Comparison of ENCODE assay signal across 28 cellular contexts in genomic region chr1:216051071-216051470, GRCh38.
"Had no signal": no experiment of that assay in that cellular context is flagged by ENCODE, and none has a peak within 500 bp of the region (broad histone marks: within the 10 kb centered on the region; RNA-seq: fewer than 3 reads in every experiment).

No MANE protein-coding gene starts in this region.

- H3K9me3 ChIP-seq: stomach, suprapubic skin, testis, thoracic aorta, thyroid gland, tibial artery, tibial nerve, transverse colon, upper lobe of left lung, upper lobe of right lung, uterus, vagina had no signal

- H3K27ac Mint-ChIP-seq: stimulated activated effector memory CD8-positive, alpha-beta T cell treated with anti-CD3 and anti-CD28 coated beads, Interleukin-12 subunit alpha, Interleukin-12 subunit beta, amount 100 ng/mL, for 72 hours; stimulated activated memory B cell treated with anti-CD40 and anti-IgM and Interleukin-4, amounts not matched to agents 10 μg/mL and 1 μg/mL and 100 μg/mL, for 72 hours; stimulated activated naive B cell treated with anti-CD40 and anti-IgM and Interleukin-4, amounts not matched to agents 10 μg/mL and 1 μg/mL and 100 μg/mL, for 72 hours; stimulated activated naive CD8-positive, alpha-beta T cell treated with anti-CD3 and anti-CD28 coated beads, Interleukin-15, amount 100 ng/mL, for 72 hours; stimulated activated naive CD8-positive, alpha-beta T cell treated with anti-CD3 and anti-CD28 coated beads, Interleukin-15, Interleukin-2, amounts not matched to agents 100 ng/mL and 50 ng/mL, for 24 hours; type B pancreatic cell had no signal

- H3K36me3 Mint-ChIP-seq: stimulated activated effector memory CD8-positive, alpha-beta T cell treated with anti-CD3 and anti-CD28 coated beads, Interleukin-12 subunit alpha, Interleukin-12 subunit beta, amount 100 ng/mL, for 72 hours; stimulated activated memory B cell treated with anti-CD40 and anti-IgM and Interleukin-4, amounts not matched to agents 10 μg/mL and 1 μg/mL and 100 μg/mL, for 72 hours; stimulated activated naive B cell treated with anti-CD40 and anti-IgM and Interleukin-4, amounts not matched to agents 10 μg/mL and 1 μg/mL and 100 μg/mL, for 72 hours; type B pancreatic cell had no signal

- H3K4me1 ChIP-seq: suprapubic skin, testis, thyroid gland, tibial artery, transverse colon, upper lobe of left lung, upper lobe of right lung, uterus, vagina had no signal

- ATAC-seq: stimulated activated effector memory CD8-positive, alpha-beta T cell treated with anti-CD3 and anti-CD28 coated beads, Interleukin-12 subunit alpha, Interleukin-12 subunit beta, amount 100 ng/mL, for 72 hours; stimulated activated memory B cell treated with anti-CD40 and anti-IgM and Interleukin-4, amounts not matched to agents 10 μg/mL and 1 μg/mL and 100 μg/mL, for 72 hours; stimulated activated naive B cell treated with anti-CD40 and anti-IgM and Interleukin-4, amounts not matched to agents 10 μg/mL and 1 μg/mL and 100 μg/mL, for 72 hours; stimulated activated naive CD8-positive, alpha-beta T cell treated with anti-CD3 and anti-CD28 coated beads, Interleukin-15, amount 100 ng/mL, for 72 hours; stimulated activated naive CD8-positive, alpha-beta T cell treated with anti-CD3 and anti-CD28 coated beads, Interleukin-15, Interleukin-2, amounts not matched to agents 100 U/mL and 50 U/mL, for 24 hours; upper lobe of right lung had no signal

- H3K4me3 Mint-ChIP-seq: stimulated activated effector memory CD8-positive, alpha-beta T cell treated with anti-CD3 and anti-CD28 coated beads, Interleukin-12 subunit alpha, Interleukin-12 subunit beta, amount 100 ng/mL, for 72 hours; stimulated activated memory B cell treated with anti-CD40 and anti-IgM and Interleukin-4, amounts not matched to agents 10 μg/mL and 1 μg/mL and 100 μg/mL, for 72 hours; stimulated activated naive B cell treated with anti-CD40 and anti-IgM and Interleukin-4, amounts not matched to agents 10 μg/mL and 1 μg/mL and 100 μg/mL, for 72 hours; stimulated activated naive CD8-positive, alpha-beta T cell treated with anti-CD3 and anti-CD28 coated beads, Interleukin-15, amount 100 ng/mL, for 72 hours; stimulated activated naive CD8-positive, alpha-beta T cell treated with anti-CD3 and anti-CD28 coated beads, Interleukin-15, Interleukin-2, amounts not matched to agents 100 ng/mL and 50 ng/mL, for 24 hours; type B pancreatic cell had no signal

- DNase-seq: stimulated activated CD4-positive, alpha-beta T cell treated with anti-CD3 and anti-CD28 coated beads, Interleukin-2, amount 100 ng/mL, for 48 hours; stimulated activated CD4-positive, alpha-beta T cell treated with anti-CD3 and anti-CD28 coated beads, Interleukin-4, amount 100 ng/mL, for 1 hour; stimulated activated CD4-positive, alpha-beta T cell treated with anti-CD3 and anti-CD28 coated beads, Interleukin-4, amount 100 ng/mL, for 24 hours; stimulated activated CD4-positive, alpha-beta T cell treated with anti-CD3 and anti-CD28 coated beads, Interleukin-4, amount 100 ng/mL, for 4 hours; stimulated activated CD8-positive, alpha-beta memory T cell treated with anti-CD3 and anti-CD28 coated beads, Interleukin-4, amount 100 ng/mL, for 48 hours; stimulated activated naive B cell treated with anti-CD40 and anti-IgM and Interleukin-4, amounts not matched to agents 10 μg/mL and 1 μg/mL and 100 μg/mL, for 72 hours; stimulated activated naive CD4-positive, alpha-beta T cell; stimulated activated naive CD4-positive, alpha-beta T cell treated with Interleukin-2 at 50 U/mL for 16 hours; stimulated activated naive CD8-positive, alpha-beta T cell treated with anti-CD3 and anti-CD28 coated beads, Interleukin-15, amount 100 ng/mL, for 72 hours; stimulated activated naive CD8-positive, alpha-beta T cell treated with anti-CD3 and anti-CD28 coated beads, Interleukin-15, Interleukin-2, amounts not matched to agents 100 U/mL and 50 U/mL, for 24 hours; stomach; substantia nigra; testis; thyroid gland; tibial artery; transverse colon; upper lobe of right lung; uterus had no signal

- FAIRE-seq: urothelium cell line had no signal

- H3K36me3 ChIP-seq: stomach, suprapubic skin, thoracic aorta, thyroid gland, tibial artery, tibial nerve, transverse colon, upper lobe of left lung, upper lobe of right lung, uterus, vagina had no signal

- H3K9me3 Mint-ChIP-seq: stimulated activated naive B cell treated with anti-CD40 and anti-IgM and Interleukin-4, amounts not matched to agents 10 μg/mL and 1 μg/mL and 100 μg/mL, for 72 hours had no signal

- H3K4me3 ChIP-seq: stomach, suprapubic skin, testis, thoracic aorta, thyroid gland, tibial artery, tibial nerve, transverse colon, upper lobe of left lung, upper lobe of right lung, uterus, vagina had no signal

- H3K27me3 ChIP-seq: stomach, suprapubic skin, testis, thyroid gland, tibial artery, tibial nerve, transverse colon, upper lobe of left lung, upper lobe of right lung, uterus, vagina had no signal

- H3K4me1 Mint-ChIP-seq: stimulated activated effector memory CD8-positive, alpha-beta T cell treated with anti-CD3 and anti-CD28 coated beads, Interleukin-12 subunit alpha, Interleukin-12 subunit beta, amount 100 ng/mL, for 72 hours; stimulated activated memory B cell treated with anti-CD40 and anti-IgM and Interleukin-4, amounts not matched to agents 10 μg/mL and 1 μg/mL and 100 μg/mL, for 72 hours; stimulated activated naive B cell treated with anti-CD40 and anti-IgM and Interleukin-4, amounts not matched to agents 10 μg/mL and 1 μg/mL and 100 μg/mL, for 72 hours; stimulated activated naive CD8-positive, alpha-beta T cell treated with anti-CD3 and anti-CD28 coated beads, Interleukin-15, amount 100 ng/mL, for 72 hours had no signal

- H3K27me3 Mint-ChIP-seq: stimulated activated memory B cell treated with anti-CD40 and anti-IgM and Interleukin-4, amounts not matched to agents 10 μg/mL and 1 μg/mL and 100 μg/mL, for 72 hours; stimulated activated naive B cell treated with anti-CD40 and anti-IgM and Interleukin-4, amounts not matched to agents 10 μg/mL and 1 μg/mL and 100 μg/mL, for 72 hours; stimulated activated naive CD8-positive, alpha-beta T cell treated with anti-CD3 and anti-CD28 coated beads, Interleukin-15, amount 100 ng/mL, for 72 hours; stimulated activated naive CD8-positive, alpha-beta T cell treated with anti-CD3 and anti-CD28 coated beads, Interleukin-15, Interleukin-2, amounts not matched to agents 100 ng/mL and 50 ng/mL, for 24 hours; type B pancreatic cell had no signal

- H3K27ac ChIP-seq: stomach, suprapubic skin, testis, thoracic aorta, thyroid gland, tibial artery, tibial nerve, transverse colon, upper lobe of left lung, upper lobe of right lung, uterus, vagina had no signal
